ENCODE assay signal across 8 cellular contexts in the genomic region with DNA sequence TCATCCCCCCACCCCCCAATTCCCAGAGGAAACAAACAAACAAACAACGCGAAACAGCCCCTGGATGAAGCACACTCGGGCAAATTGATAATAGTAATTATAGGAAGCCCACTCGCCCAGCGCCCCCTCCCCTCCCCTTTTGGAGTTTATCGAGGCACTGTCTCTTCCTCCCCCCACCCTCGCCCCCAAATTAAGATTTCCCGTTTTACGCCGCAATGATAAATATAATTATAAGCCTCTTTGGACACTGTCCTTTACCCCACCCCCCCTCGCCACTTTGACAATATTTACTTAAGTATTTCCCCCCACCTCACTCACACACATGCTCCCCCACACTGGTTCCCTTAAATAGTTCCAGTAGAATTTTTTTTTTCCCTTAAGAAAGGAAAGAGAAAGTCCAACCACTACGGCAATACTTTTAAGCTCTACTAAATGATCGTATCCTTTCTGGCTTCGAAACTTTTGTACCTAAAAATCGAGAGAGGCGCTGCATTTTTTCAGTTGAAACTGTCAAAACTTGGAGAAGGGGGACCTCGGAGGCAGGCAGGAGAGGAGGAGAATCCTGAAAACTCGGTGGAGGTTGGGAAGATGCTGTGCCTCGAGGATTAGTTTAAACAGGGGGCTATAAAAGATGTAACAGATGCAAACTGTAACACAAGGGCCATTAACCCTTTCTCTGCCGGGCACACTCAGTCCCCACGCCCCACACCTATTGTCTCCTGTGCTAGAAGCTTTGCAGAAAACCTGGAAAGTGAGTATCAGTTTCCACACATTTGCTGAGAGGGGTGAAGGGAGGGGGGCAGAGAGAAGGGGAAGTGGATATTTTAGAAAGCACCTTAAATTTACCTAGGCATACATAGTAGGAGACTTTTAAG. TPM values are rescaled to one million over a fixed set of nuclear protein-coding genes. Genes with fewer than 3 reads are reported as not detected.
DNase-seq lines count a peak whose midpoint lies in the region; ATAC-seq and TF ChIP-seq lines count a peak whose summit lies in the region.

No MANE protein-coding gene starts in this region.

- no peaks in the 10 kb centered on the region for H3K9me3 Mint-ChIP-seq in CD8-positive, alpha-beta T cell
- peaks cover 2% of the 10 kb centered on the region for H3K9me3 Mint-ChIP-seq in neural progenitor cell

- H3K79me2 ChIP-seq in neural progenitor cell (ENCODE audit: low read depth): peaks cover 70% of the 10 kb centered on the region

- H3K4me1 Mint-ChIP-seq in CD8-positive, alpha-beta T cell (ENCODE audit: low read depth): peaks cover 25% of the 10 kb centered on the region
- peaks cover 49% of the 10 kb centered on the region for H3K4me1 Mint-ChIP-seq in neural progenitor cell

- peaks cover 20% of the 10 kb centered on the region for H4K20me1 ChIP-seq in neural progenitor cell (ENCODE audit: low read depth)

- H3K4me3 ChIP-seq in CD8-positive, alpha-beta T cell (ENCODE audit: low read depth, low read length): peak overlapping the region; percentile 69
- H3K4me3 ChIP-seq in ectodermal cell (ENCODE audit: insufficient read depth, low read depth, low read length) (peak overlapping the region; percentile 67), neural progenitor cell (peak overlapping the region; percentile 75)

- no peak overlapping the region for H2AFZ ChIP-seq in neural progenitor cell (replicated peaks)

- peaks cover 19% of the 10 kb centered on the region for H3K4me1 ChIP-seq in CD8-positive, alpha-beta T cell (ENCODE audit: insufficient read depth, low read length)
- H3K4me1 ChIP-seq in ectodermal cell (ENCODE audit: control insufficient read depth, insufficient read depth, low read length) (peaks cover 29% of the 10 kb centered on the region), neural progenitor cell (peaks cover 45% of the 10 kb centered on the region)

- no peak for DNase-seq in CD8-positive, alpha-beta T cell
- DNase-seq in NCI-H524 treated with DMSO at 0.1 percent for 48 hours (lab: John Stamatoyannopoulos, UW) (peak; percentile 73), neural progenitor cell (ENCODE audit: low spot score) (peak; percentile 54)
- no peak for DNase-seq in stimulated activated CD4-positive, alpha-beta T cell treated with anti-CD3 and anti-CD28 coated beads, Interleukin-1b, Interleukin-23, amount 100 ng/mL, for 48 hours
- DNase-seq in central memory CD4-positive, alpha-beta T cell: no peak
- DNase-seq in stimulated activated CD4-positive, alpha-beta T cell treated with anti-CD3 and anti-CD28 coated beads, Interleukin-4, amount 100 ng/mL, for 1 hour: no peak

- no peaks in the 10 kb centered on the region for H3K9me3 ChIP-seq in CD8-positive, alpha-beta T cell (ENCODE audit: low read length)
- H3K9me3 ChIP-seq in ectodermal cell (ENCODE audit: control insufficient read depth, low read length) (no peaks in the 10 kb centered on the region), neural progenitor cell (ENCODE audit: low read depth) (no peaks in the 10 kb centered on the region)

- H3F3A ChIP-seq in neural progenitor cell (ENCODE audit: low read depth): peaks cover 64% of the 10 kb centered on the region

- peak overlapping the region; percentile 94 for H3K27ac Mint-ChIP-seq in CD8-positive, alpha-beta T cell
- peak overlapping the region; percentile 96 for H3K27ac Mint-ChIP-seq in neural progenitor cell

- intact Hi-C loops in CD8-positive, alpha-beta T cell (cut with DNase I, micrococcal nuclease): loop anchor here (2.0 to 5.0 kb wide), 3 partner anchors 56 to 185 kb away; a partner anchor contains a TSS

- H3K9ac ChIP-seq in neural progenitor cell: peak overlapping the region; percentile 62

- CTCF ChIA-PET in CD8-positive, alpha-beta T cell (lab: Charles Lee): no interaction called here

- POLR2A ChIA-PET in CD8-positive, alpha-beta T cell (lab: Charles Lee): interaction anchor here (0.6 kb wide), 2 partner anchors 215 to 555 kb away, joined by 3 to 4 read pairs; no protein-coding TSS in a partner anchor

- peaks cover 39% of the 10 kb centered on the region for H3K27me3 ChIP-seq in CD8-positive, alpha-beta T cell (ENCODE audit: insufficient read depth, low read length)
- H3K27me3 ChIP-seq in ectodermal cell (ENCODE audit: control insufficient read depth, insufficient read depth, low read length, poor library complexity, severe bottlenecking): no peaks in the 10 kb centered on the region
- H3K27me3 ChIP-seq in neural progenitor cell: no peaks in the 10 kb centered on the region

- 0% methylated on average over 17 to 21 of the region's 21 CpGs for WGBS in ectodermal cell, 2 experiments

- no peaks in the 10 kb centered on the region for H3K36me3 ChIP-seq in CD8-positive, alpha-beta T cell (ENCODE audit: insufficient read depth, low read length)
- H3K36me3 ChIP-seq in ectodermal cell (ENCODE audit: control insufficient read depth, insufficient read depth, low read length) (no peaks in the 10 kb centered on the region), neural progenitor cell (no peaks in the 10 kb centered on the region)

- no peak for ATAC-seq in CD8-positive, alpha-beta T cell
- no peak for ATAC-seq in activated CD4-positive, CD25-positive, alpha-beta regulatory T cell treated with anti-CD3 and anti-CD28 coated beads, Interleukin-2, amount 50 U/mL, for 24 hours

- peak overlapping the region; percentile 60 for H3K27ac ChIP-seq in CD8-positive, alpha-beta T cell (ENCODE audit: low read depth, low read length)
- H3K27ac ChIP-seq in ectodermal cell (ENCODE audit: insufficient read depth, low read depth, low read length, poor library complexity, severe bottlenecking) (peak overlapping the region; percentile 75), neural progenitor cell (peak overlapping the region; percentile 58)

- no peak for TF ChIP-seq CTCF in CD8-positive, alpha-beta T cell (IDR thresholded peaks at IDR 0.05)
- TF ChIP-seq CTCF in neural progenitor cell (IDR thresholded peaks at IDR 0.05): no peak

- peaks cover 47% of the 10 kb centered on the region for H3K27me3 Mint-ChIP-seq in CD8-positive, alpha-beta T cell (ENCODE audit: low read depth)
- H3K27me3 Mint-ChIP-seq in neural progenitor cell (ENCODE audit: insufficient read depth, low read depth): peaks cover 3% of the 10 kb centered on the region

- H3K36me3 Mint-ChIP-seq in CD8-positive, alpha-beta T cell: peaks cover 2% of the 10 kb centered on the region
- H3K36me3 Mint-ChIP-seq in neural progenitor cell: peaks cover 8% of the 10 kb centered on the region

- H3K4me3 Mint-ChIP-seq in CD8-positive, alpha-beta T cell: no peak overlapping the region
- no peak overlapping the region for H3K4me3 Mint-ChIP-seq in neural progenitor cell

- H3K4me2 ChIP-seq in neural progenitor cell: peak overlapping the region; percentile 96

RNA-seq across cellular contexts. Expression of a gene that starts 1.9 kb away (rescaled TPM):
- 10 to 100 TPM; 73.0 to 76.7 TPM for total RNA-seq in CD8-positive, alpha-beta T cell
- 134 TPM for polyA plus RNA-seq in ectodermal cell (2013, experiment 1 of 4)
- 125 TPM for polyA plus RNA-seq in ectodermal cell (2013, experiment 2 of 4)
- 87.6 TPM for polyA plus RNA-seq in ectodermal cell (2013, experiment 3 of 4)
- 98.3 TPM for polyA plus RNA-seq in ectodermal cell (2013, experiment 4 of 4)
- 72.9 and 106 TPM in 2 replicates for total RNA-seq in neural progenitor cell (ENCODE audit: low replicate concordance)

Comparison
In these comparisons a context has a peak if more than half of its experiments do, and no peak if none do; other contexts are left out.
1. DNase-seq: peak in NCI-H524 treated with DMSO at 0.1 percent for 48 hours (single experiment) and neural progenitor cell (single experiment); none in CD8-positive, alpha-beta T cell (0 of 7), stimulated activated CD4-positive, alpha-beta T cell treated with anti-CD3 and anti-CD28 coated beads, Interleukin-1b, Interleukin-23, amount 100 ng/mL, for 48 hours (single experiment), central memory CD4-positive, alpha-beta T cell (single experiment) and stimulated activated CD4-positive, alpha-beta T cell treated with anti-CD3 and anti-CD28 coated beads, Interleukin-4, amount 100 ng/mL, for 1 hour (single experiment).
2. Peak in every context shown above with its lines, with median percentiles within 50 percentile points of each other: H3K27ac ChIP-seq and H3K4me3 ChIP-seq.